ENCODE assay signal across 14 cellular contexts in genomic region chr9:120870206-120870605, GRCh38. TPM values are rescaled to one million over a fixed set of nuclear protein-coding genes. Genes with fewer than 3 reads are reported as not detected.
DNase-seq lines count a peak whose midpoint lies in the region; ATAC-seq and TF ChIP-seq lines count a peak whose summit lies in the region.
"Had no signal": no experiment of that assay in that cellular context is flagged by ENCODE, and none has a peak within 500 bp of the region (broad histone marks: within the 10 kb centered on the region; RNA-seq: fewer than 3 reads in every experiment).

No MANE protein-coding gene starts in this region.

- no peaks in the 10 kb centered on the region for H3K9me3 Mint-ChIP-seq in activated T-helper 17 cell treated with anti-CD3 and anti-CD28 coated beads, Interleukin-2, amount 50 U/mL, for 72 hours

- no peak for TF ChIP-seq POLR2A in IMR-90 (IDR thresholded peaks at IDR 0.05; ENCODE audit: low read depth, low read length)

- peaks cover 20% of the 10 kb centered on the region for H3K4me1 Mint-ChIP-seq in activated T-helper 17 cell treated with anti-CD3 and anti-CD28 coated beads, Interleukin-2, amount 50 U/mL, for 72 hours

- H3K27me3 Mint-ChIP-seq in activated T-helper 17 cell treated with anti-CD3 and anti-CD28 coated beads, Interleukin-2, amount 50 U/mL, for 72 hours: no peaks in the 10 kb centered on the region

- dilution Hi-C loops in IMR-90 (cut with HindIII; ENCODE audit: low sequenced_read_pairs, unreplicated experiment): no loop called here

- no peak overlapping the region for H4K5ac ChIP-seq in IMR-90 (ENCODE audit: low read depth, low read length)

- no peak overlapping the region for H2BK15ac ChIP-seq in IMR-90 (ENCODE audit: low read depth, low read length)

- H4K91ac ChIP-seq in IMR-90 (ENCODE audit: insufficient read depth, low read depth, low read length): no peak overlapping the region

- TF ChIP-seq CTCF in IMR-90 (conservative IDR thresholded peaks at IDR 0.05; ENCODE audit: low read depth, low read length) (no peak), neutrophil (IDR thresholded peaks at IDR 0.05) (no peak)

- 74% methylated on average over 4 of the region's 9 CpGs; no CpG with 5 or more reads in 1 of the 2 experiments for WGBS in IMR-90 (ENCODE audit: extremely low coverage in 2 of 2, insufficient read length in 1 of 2), 2 experiments

- H2AK5ac ChIP-seq in IMR-90 (ENCODE audit: low read depth, low read length): no peak overlapping the region

- H4K20me1 ChIP-seq in BLaER1: no peaks in the 10 kb centered on the region
- no peaks in the 10 kb centered on the region for H4K20me1 ChIP-seq in IMR-90 (ENCODE audit: insufficient read depth, low read length)

- peaks cover 85% of the 10 kb centered on the region for H3K36me3 ChIP-seq in BLaER1
- H3K36me3 ChIP-seq in IMR-90 (ENCODE audit: control insufficient read depth, insufficient read depth, low read length): peaks cover 31% of the 10 kb centered on the region
- H3K36me3 ChIP-seq in neutrophil: peaks cover 22% of the 10 kb centered on the region
- H3K36me3 ChIP-seq in MG63: peaks cover 81% of the 10 kb centered on the region

- H3K23ac ChIP-seq in IMR-90 (ENCODE audit: low read depth, low read length): no peak overlapping the region

- no TSS peak for BruUV-seq in IMR-90 (replicated peaks; lab: Mats Ljungman, UMichigan)

- H3K9me1 ChIP-seq in IMR-90 (ENCODE audit: insufficient read depth, low read length): peaks cover 31% of the 10 kb centered on the region

- H3K56ac ChIP-seq in IMR-90 (ENCODE audit: extremely low read depth, insufficient read depth, low read length): no peak overlapping the region

- H2AFZ ChIP-seq in IMR-90 (replicated peaks; ENCODE audit: low read length, poor library complexity): peak overlapping the region; percentile 33

- peak overlapping the region; percentile 89 for H3K4me3 Mint-ChIP-seq in activated T-helper 17 cell treated with anti-CD3 and anti-CD28 coated beads, Interleukin-2, amount 50 U/mL, for 72 hours

- peak overlapping the region; percentile 90; the same call in 1 of the 2 replicates for H3K4me2 ChIP-seq in BLaER1
- H3K4me2 ChIP-seq in IMR-90 (ENCODE audit: low read depth, low read length): no peak overlapping the region

- H3K4me1 ChIP-seq in BLaER1 (peaks cover 43% of the 10 kb centered on the region), IMR-90 (ENCODE audit: control insufficient read depth, insufficient read depth, low read length) (peaks cover 10% of the 10 kb centered on the region), neutrophil (ENCODE audit: control insufficient read depth in 1 of 2, insufficient read depth in 1 of 2, low read depth in 1 of 2, low read length in 1 of 2) (peaks cover 25 to 30% of the 10 kb centered on the region in 2 experiments)

- no peak overlapping the region for H2BK5ac ChIP-seq in IMR-90 (ENCODE audit: low read depth, low read length, poor library complexity, severe bottlenecking)

- no peak overlapping the region for H3K4me3 ChIP-seq in BLaER1
- no peak overlapping the region for H3K4me3 ChIP-seq in IMR-90 (ENCODE audit: insufficient read depth, low read depth, low read length)
- H3K4me3 ChIP-seq in neutrophil (ENCODE audit: low read depth in 1 of 2, low read length in 1 of 2): no peak overlapping the region
- H3K4me3 ChIP-seq in MG63: no peak overlapping the region

- TF ChIP-seq RAD21 in IMR-90 (IDR thresholded peaks at IDR 0.05; ENCODE audit: low read length): no peak

- no peak overlapping the region for H3K9ac ChIP-seq in BLaER1
- H3K9ac ChIP-seq in IMR-90 (ENCODE audit: low read depth, low read length): no peak overlapping the region

- no peak overlapping the region for H2BK20ac ChIP-seq in IMR-90 (ENCODE audit: low read depth, low read length)

- POLR2A ChIA-PET in IMR-90 (lab: Charles Lee; ENCODE audit: unreplicated experiment): no interaction called here

- peaks cover 14 to 53% of the 10 kb centered on the region in 2 experiments for H3K79me1 ChIP-seq in IMR-90 (ENCODE audit: low read depth in 1 of 2, low read length in 2 of 2)

- intact Hi-C loops in IMR-90 (cut with micrococcal nuclease): no loop called here

- in situ Hi-C loops in IMR-90 (cut with MboI; ENCODE audit: low sequenced_read_pairs): loop anchor here (5.0 kb wide), 1 partner anchor 67 kb away; no protein-coding TSS in a partner anchor

- peaks cover 91% of the 10 kb centered on the region for H3K36me3 Mint-ChIP-seq in activated T-helper 17 cell treated with anti-CD3 and anti-CD28 coated beads, Interleukin-2, amount 50 U/mL, for 72 hours (ENCODE audit: low read depth)

- DNase-seq in IMR-90 (no peak), middle frontal gyrus (ENCODE audit: extremely low spot score, low spot score) (no peak), RPMI8226 (no peak), MG63 (no peak)
- DNase-seq: activated T-cell treated with anti-CD3 and anti-CD28 coated beads, Interleukin-2, amount 50 U/mL, for 48 hours; BE2C; mesendoderm; NCI-H2029; NCI-H774; stimulated activated CD4-positive, alpha-beta T cell treated with anti-CD3 and anti-CD28 coated beads, Interleukin-15, amount 100 ng/mL, for 24 hours had no signal

- H3K27ac Mint-ChIP-seq in activated T-helper 17 cell treated with anti-CD3 and anti-CD28 coated beads, Interleukin-2, amount 50 U/mL, for 72 hours: peak overlapping the region; percentile 87

- ATAC-seq in IMR-90 (ENCODE audit: low read depth) (no peak), GM18858 (IDR thresholded peaks at IDR 0.05; ENCODE audit: unreplicated experiment) (no peak)
- ATAC-seq in activated T-helper 17 cell treated with anti-CD3 and anti-CD28 coated beads, Interleukin-2, amount 50 U/mL, for 72 hours (replicated peaks): no peak

- no peak overlapping the region for H3K14ac ChIP-seq in IMR-90 (replicated peaks; ENCODE audit: low read depth, low read length)

- H3K27ac ChIP-seq in BLaER1: peak overlapping the region; percentile 59
- no peak overlapping the region for H3K27ac ChIP-seq in IMR-90 (ENCODE audit: insufficient read depth, low read length)
- peak overlapping the region; percentile 93 for H3K27ac ChIP-seq in neutrophil

- H3K9me3 ChIP-seq in BLaER1 (no peaks in the 10 kb centered on the region), IMR-90 (ENCODE audit: control insufficient read depth, insufficient read depth, low read length) (no peaks in the 10 kb centered on the region), neutrophil (no peaks in the 10 kb centered on the region), MG63 (no peaks in the 10 kb centered on the region)
- H3K9me3 ChIP-seq: BE2C had no signal

- H3K18ac ChIP-seq in IMR-90 (ENCODE audit: low read depth, low read length): no peak overlapping the region

- H4K8ac ChIP-seq in IMR-90 (ENCODE audit: low read depth in 2 of 2, low read length in 2 of 2): no peak overlapping the region; a peak in 2 of 4 replicates

- H2AK9ac ChIP-seq in IMR-90 (replicated peaks; ENCODE audit: low read depth, low read length, poor library complexity): peak overlapping the region; percentile 98

- H3K4ac ChIP-seq in IMR-90 (ENCODE audit: low read depth, low read length): no peak overlapping the region

- H3K27me3 ChIP-seq in BLaER1: no peaks in the 10 kb centered on the region
- no peaks in the 10 kb centered on the region for H3K27me3 ChIP-seq in IMR-90 (ENCODE audit: control insufficient read depth, insufficient read depth, low read length)
- H3K27me3 ChIP-seq in neutrophil: no peaks in the 10 kb centered on the region
- H3K27me3 ChIP-seq in MG63: no peaks in the 10 kb centered on the region
- H3K27me3 ChIP-seq: BE2C had no signal

- CTCF ChIA-PET in IMR-90 (lab: Yijun Ruan, JAX): interaction anchor here (0.7 kb wide), 1 partner anchor 306 kb away, joined by 3 read pairs; no protein-coding TSS in a partner anchor

- 0 out of 2 replicates have a peak overlapping the region, but pooled peaks have one; percentile 25 for H2BK120ac ChIP-seq in IMR-90 (ENCODE audit: low read depth, low read length)

TF ChIP-seq in IMR-90, 13 proteins besides CTCF, POLR2A, EP300 and RAD21 (continues in another document):
- TF ChIP-seq RFX5 (IDR thresholded peaks at IDR 0.05; ENCODE audit: low read depth, low read length) (no peak), NFE2L2 (IDR thresholded peaks at IDR 0.05; ENCODE audit: low read depth, low read length) (no peak), SMC3 (IDR thresholded peaks at IDR 0.05; ENCODE audit: low read depth, low read length) (no peak), MAFK (IDR thresholded peaks at IDR 0.05; ENCODE audit: low read depth, low read length) (no peak), FOS (IDR thresholded peaks at IDR 0.05; ENCODE audit: low read depth, low read length) (no peak), USF2 (IDR thresholded peaks at IDR 0.05; ENCODE audit: low read depth, low read length) (no peak), CEBPB (IDR thresholded peaks at IDR 0.05; ENCODE audit: low read depth, low read length) (no peak)

RNA-seq across cellular contexts. Expression of gene PHF19, which starts 6.8 kb away (rescaled TPM):
- 36.1 and 37.6 TPM in 2 replicates for total RNA-seq in IMR-90 (2012; rRNA removed)
- polyA plus RNA-seq in IMR-90 (2012; rRNA removed): 55.6 and 56.9 TPM in 2 replicates
- 52.9 and 59.9 TPM in 2 replicates for polyA plus RNA-seq in IMR-90 (2012; cell fraction: cytosol; rRNA removed)
- 37.1 and 52.4 TPM in 2 replicates for polyA plus RNA-seq in IMR-90 (2012; cell fraction: nucleus; rRNA removed; ENCODE audit: low replicate concordance)
- 100 to 1,000 TPM; 236 to 258 TPM for total RNA-seq in activated T-helper 17 cell treated with anti-CD3 and anti-CD28 coated beads, Interleukin-2, amount 50 U/mL, for 72 hours
- 51.5 and 76.6 TPM in 2 replicates for total RNA-seq in MG63 (2014; rRNA removed; shearing (Covaris generic); ENCODE audit: low replicate concordance)

RNA-seq across cellular contexts. Expression of gene PSMD5, which starts 27.5 kb away (rescaled TPM):
- 25.6 and 38.9 TPM in 2 replicates for total RNA-seq in IMR-90 (2012; rRNA removed)
- polyA plus RNA-seq in IMR-90 (2012; rRNA removed): 23.1 and 26.1 TPM in 2 replicates
- 8.2 and 8.4 TPM in 2 replicates for polyA plus RNA-seq in IMR-90 (2012; cell fraction: cytosol; rRNA removed)
- 3.0 and 16.9 TPM in 2 replicates for polyA plus RNA-seq in IMR-90 (2012; cell fraction: nucleus; rRNA removed; ENCODE audit: low replicate concordance)
- total RNA-seq in activated T-helper 17 cell treated with anti-CD3 and anti-CD28 coated beads, Interleukin-2, amount 50 U/mL, for 72 hours: 10 to 100 TPM; 60.2 to 62.8 TPM
- 20.4 and 29.1 TPM in 2 replicates for total RNA-seq in MG63 (2014; rRNA removed; shearing (Covaris generic); ENCODE audit: low replicate concordance)

RNA-seq across cellular contexts. Expression of gene TRAF1, which starts 56.4 kb away (rescaled TPM):
- 3.1 and 3.9 TPM in 2 replicates for total RNA-seq in IMR-90 (2012; rRNA removed)
- 3.7 and 4.1 TPM in 2 replicates for polyA plus RNA-seq in IMR-90 (2012; rRNA removed)
- 2.0 and 2.9 TPM in 2 replicates for polyA plus RNA-seq in IMR-90 (2012; cell fraction: cytosol; rRNA removed)
- 5.6 and 6.9 TPM in 2 replicates for polyA plus RNA-seq in IMR-90 (2012; cell fraction: nucleus; rRNA removed; ENCODE audit: low replicate concordance)
- total RNA-seq in activated T-helper 17 cell treated with anti-CD3 and anti-CD28 coated beads, Interleukin-2, amount 50 U/mL, for 72 hours: 100 to 1,000 TPM in 1 of 2 donors, 10 to 100 TPM in 1; 71.4 to 164 TPM
- total RNA-seq in MG63 (2014; rRNA removed; shearing (Covaris generic); ENCODE audit: low replicate concordance): 0.67 and 0.79 TPM in 2 replicates

Comparison
In these comparisons a context has a peak if more than half of its experiments do, and no peak if none do; other contexts are left out.
1. RNA of gene TRAF1, which starts 56.4 kb away (total RNA-seq): 71.4 to 164 TPM in activated T-helper 17 cell treated with anti-CD3 and anti-CD28 coated beads, Interleukin-2, amount 50 U/mL, for 72 hours; 3.1 to 3.9 TPM in IMR-90 and 0.67 to 0.79 TPM in MG63; every median in the first group is over 10 times any median in the second.